Comparison of ENCODE assay signal across 1 cellular context in genomic region chr18:24427484-24427883, GRCh38.
TF ChIP-seq lines count a peak whose summit lies in the region.

No MANE protein-coding gene starts in this region.

TF ChIP-seq in HCT116, 20 proteins besides CTCF, POLR2A, EP300 and RAD21:
- TF ChIP-seq CEBPB (IDR thresholded peaks at IDR 0.05; ENCODE audit: low read depth) = no peak
- no peak for TF ChIP-seq POLR2AphosphoS5 (IDR thresholded peaks at IDR 0.05; ENCODE audit: low read depth, low read length)
- no peak for TF ChIP-seq CBX3 (IDR thresholded peaks at IDR 0.05; ENCODE audit: low read depth)
- 0 out of 2 replicates have a peak, but pooled peaks have one; percentile 13 for TF ChIP-seq SIN3A (IDR thresholded peaks at IDR 0.05; ENCODE audit: low read depth)
